In genomic region chr3:39147711-39148115, GRCh38 we compare ENCODE assay signal across 9 cellular contexts. TPM values are rescaled to one million over a fixed set of nuclear protein-coding genes. Genes with fewer than 3 reads are reported as not detected.
DNase-seq lines count a peak whose midpoint lies in the region; ATAC-seq and TF ChIP-seq lines count a peak whose summit lies in the region.
"Had no signal": no experiment of that assay in that cellular context is flagged by ENCODE, and none has a peak within 500 bp of the region (broad histone marks: within the 10 kb centered on the region; RNA-seq: fewer than 3 reads in every experiment).

No MANE protein-coding gene starts in this region.

- CTCF ChIA-PET in A673 (lab: Charles Lee): no interaction called here

- H3K27ac ChIP-seq in A673 (ENCODE audit: low read depth, low read length, poor library complexity, severe bottlenecking) (peak overlapping the region; percentile 73), sigmoid colon (peak overlapping the region; percentile 97 to 100 (median 100))

- no TSS peak for BruUV-seq in A673 (replicated peaks; lab: Mats Ljungman, UMichigan)

- H3K4me1 ChIP-seq in A673 (ENCODE audit: insufficient read depth, low read length, poor library complexity, severe bottlenecking) (peaks cover 51% of the 10 kb centered on the region), sigmoid colon (peaks cover 0 to 73% (median 68%) of the 10 kb centered on the region in 4 donors)

- ATAC-seq in GM18858 (IDR thresholded peaks at IDR 0.05; ENCODE audit: unreplicated experiment) (peak; percentile 14), HG03354 (IDR thresholded peaks at IDR 0.05; ENCODE audit: poor library complexity, severe bottlenecking, unreplicated experiment) (peak; percentile 34)

- TF ChIP-seq CTCF in A673 (conservative IDR thresholded peaks at IDR 0.05; ENCODE audit: low read depth, low read length) (no peak), WI38 (IDR thresholded peaks at IDR 0.05; ENCODE audit: low read depth, low read length) (no peak), fibroblast of mammary gland (conservative IDR thresholded peaks at IDR 0.05; ENCODE audit: control insufficient read depth, insufficient read depth, low read depth, low read length) (no peak), sigmoid colon (IDR thresholded peaks at IDR 0.05) (no peak)

- no peak for DNase-seq in A673 (ENCODE audit: low spot score)
- peak; percentile 51 for DNase-seq in fibroblast of mammary gland (ENCODE audit: low read depth)
- DNase-seq in sigmoid colon: no peak
- no peak for DNase-seq in NCI-H1105 (lab: John Stamatoyannopoulos, UW)
- DNase-seq in DMS79 treated with DMSO at 0.1 percent for 48 hours (lab: John Stamatoyannopoulos, UW): no peak

- no peak for TF ChIP-seq POLR2A in sigmoid colon (IDR thresholded peaks at IDR 0.05)

- no peak overlapping the region for H3K4me3 ChIP-seq in A673 (ENCODE audit: low read depth, low read length, poor library complexity, severe bottlenecking)
- peak overlapping the region; percentile 35 for H3K4me3 ChIP-seq in WI38 (ENCODE audit: low read depth, low read length)
- H3K4me3 ChIP-seq in fibroblast of mammary gland (ENCODE audit: control insufficient read depth, low read depth, low read length): no peak overlapping the region
- peak overlapping the region in 2 of 4 donors; percentile 18 to 32 for H3K4me3 ChIP-seq in sigmoid colon

- H3K36me3 ChIP-seq in A673 (ENCODE audit: insufficient read depth, low read length, poor library complexity, severe bottlenecking): peaks cover 19% of the 10 kb centered on the region
- peaks cover 17 to 39% (median 25%) of the 10 kb centered on the region in 4 donors for H3K36me3 ChIP-seq in sigmoid colon

- H3K27me3 ChIP-seq in A673 (replicated peaks; ENCODE audit: insufficient read depth, low read depth, low read length, poor library complexity) (no peaks in the 10 kb centered on the region), sigmoid colon (no peaks in the 10 kb centered on the region)

- TF ChIP-seq EP300 in sigmoid colon (IDR thresholded peaks at IDR 0.05): no peak

- intact Hi-C loops in A673 (cut with micrococcal nuclease; ENCODE audit: unreplicated experiment) (no loop called here), sigmoid colon (cut with DNase I) (no loop called here)

- POLR2A ChIA-PET in A673 (lab: Charles Lee; ENCODE audit: low non-redundant PET): no interaction called here

- H3K9me3 ChIP-seq in A673 (ENCODE audit: low read depth, low read length, poor library complexity, severe bottlenecking) (no peaks in the 10 kb centered on the region), sigmoid colon (no peaks in the 10 kb centered on the region)

- WGBS in sigmoid colon, 2 donors: 15 to 46% methylated on average over 4 of the region's 4 CpGs

RNA-seq across cellular contexts. Expression of gene CSRNP1, which starts 5.7 kb away (rescaled TPM):
- total RNA-seq in A673 (2021): 7.1 and 9.7 TPM in 2 replicates
- total RNA-seq in sigmoid colon: 100 to 1,000 TPM in 1 of 4 donors, 10 to 100 TPM in 3; 12.8 to 135 (median 21.9) TPM
- polyA plus RNA-seq in sigmoid colon: 10 to 100 TPM; 15.6 to 26.7 (median 16.9) TPM

RNA-seq across cellular contexts. Expression of gene TTC21A, which starts 40.2 kb away (rescaled TPM):
- total RNA-seq in A673 (2021) (1.4 and 2.1 TPM in 2 replicates), sigmoid colon (1 to 10 TPM; 2.9 to 7.1 (median 4.4) TPM)
- polyA plus RNA-seq in sigmoid colon: 1 to 10 TPM in 2 of 3 donors, under 1 TPM in 1; 0.60 to 6.0 (median 2.8) TPM

RNA-seq across cellular contexts. Expression of gene GORASP1, which starts 40.3 kb away (rescaled TPM):
- total RNA-seq in A673 (2021): 24.3 and 29.2 TPM in 2 replicates
- 10 to 100 TPM; 43.5 to 49.9 (median 48.9) TPM for total RNA-seq in sigmoid colon
- 10 to 100 TPM; 35.4 to 54.5 (median 40.7) TPM for polyA plus RNA-seq in sigmoid colon

RNA-seq across cellular contexts. Expression of gene XIRP1, which starts 44.7 kb away (rescaled TPM):
- total RNA-seq in A673 (2021) (not detected in 2 replicates), sigmoid colon (under 1 TPM in 1 of 4 donors, not detected in 3; 0.54 TPM)
- 1 to 10 TPM in 1 of 3 donors, under 1 TPM in 2; 0.25 to 1.2 (median 0.69) TPM for polyA plus RNA-seq in sigmoid colon
- polyA plus RNA-seq: neural cell had no signal
